Comparison of ENCODE assay signal across 13 cellular contexts in the genomic region with DNA sequence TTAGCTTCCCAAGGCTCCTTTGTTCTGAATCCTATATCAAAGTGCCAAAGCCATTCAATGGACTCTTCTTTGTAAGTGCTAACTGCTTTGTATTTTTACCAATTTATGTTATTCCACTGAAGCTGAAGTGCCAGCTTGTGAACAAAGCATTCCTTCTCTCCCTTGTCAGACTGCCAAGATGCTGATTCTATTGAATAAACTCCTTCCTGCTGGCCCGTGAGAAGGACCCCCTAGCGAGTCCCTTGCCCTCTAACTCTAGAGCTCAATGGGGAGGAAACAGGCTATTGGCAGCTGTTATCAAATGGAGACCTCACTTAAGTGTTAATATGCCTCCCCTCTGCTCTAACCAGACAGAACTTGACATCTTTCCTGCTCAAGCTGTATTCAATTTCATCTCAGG.
DNase-seq lines count a peak whose midpoint lies in the region; ATAC-seq and TF ChIP-seq lines count a peak whose summit lies in the region.
"Had no signal": no experiment of that assay in that cellular context is flagged by ENCODE, and none has a peak within 500 bp of the region (broad histone marks: within the 10 kb centered on the region; RNA-seq: fewer than 3 reads in every experiment).

No MANE protein-coding gene starts in this region.

- no peak for ATAC-seq in GM18873 (IDR thresholded peaks at IDR 0.05; ENCODE audit: low FRiP score, unreplicated experiment)

- TF ChIP-seq EP300 in Ishikawa (IDR thresholded peaks at IDR 0.05; ENCODE audit: borderline replicate concordance) = peak; percentile 88

- H3K27me3 Mint-ChIP-seq in mesothelial cell of epicardium (ENCODE audit: low read depth) = no peaks in the 10 kb centered on the region
- H3K27me3 Mint-ChIP-seq: stimulated activated naive CD8-positive, alpha-beta T cell treated with anti-CD3 and anti-CD28 coated beads, Interleukin-15, Interleukin-2, amounts not matched to agents 100 ng/mL and 50 ng/mL, for 24 hours had no signal

- DNase-seq in NCI-H345 (lab: John Stamatoyannopoulos, UW) (peak; percentile 77), globus pallidus (ENCODE audit: low spot score) (peak; percentile 61), pons (ENCODE audit: low spot score) (peak; percentile 66), mesothelial cell of epicardium (ENCODE audit: low spot score in 2 of 2, unreplicated experiment in 2 of 2) (no peak)
- DNase-seq in stimulated activated CD4-positive, alpha-beta T cell treated with anti-CD3 and anti-CD28 coated beads, Interleukin-4, amount 100 ng/mL, for 1 hour = no peak
- DNase-seq: activated gamma-delta T cell treated with Interleukin-2 at 50 U/mL for 16 hours, DMS79 treated with DMSO at 0.1 percent for 48 hours, NCI-H774, RPMI8226, T-helper 1 cell had no signal

- no peak overlapping the region for H3K4me3 Mint-ChIP-seq in mesothelial cell of epicardium
- H3K4me3 Mint-ChIP-seq: stimulated activated naive CD8-positive, alpha-beta T cell treated with anti-CD3 and anti-CD28 coated beads, Interleukin-15, Interleukin-2, amounts not matched to agents 100 ng/mL and 50 ng/mL, for 24 hours had no signal

- no peaks in the 10 kb centered on the region for H3K4me1 Mint-ChIP-seq in mesothelial cell of epicardium

- peaks cover 35% of the 10 kb centered on the region for H3K9me3 Mint-ChIP-seq in mesothelial cell of epicardium

- no peak overlapping the region for H3K27ac Mint-ChIP-seq in mesothelial cell of epicardium
- H3K27ac Mint-ChIP-seq: stimulated activated naive CD8-positive, alpha-beta T cell treated with anti-CD3 and anti-CD28 coated beads, Interleukin-15, Interleukin-2, amounts not matched to agents 100 ng/mL and 50 ng/mL, for 24 hours had no signal

- H3K36me3 Mint-ChIP-seq in mesothelial cell of epicardium = peaks cover 6% of the 10 kb centered on the region

- no peak for TF ChIP-seq CTCF in mesothelial cell of epicardium (IDR thresholded peaks at IDR 0.05; ENCODE audit: unreplicated experiment)

- 0 out of 2 replicates have a peak, but pooled peaks have one; percentile 2 for TF ChIP-seq RAD21 in Ishikawa (IDR thresholded peaks at IDR 0.05; ENCODE audit: low read depth)

TF ChIP-seq in Ishikawa, 13 proteins besides CTCF, POLR2A, EP300 and RAD21:
- TF ChIP-seq TAF1 (IDR thresholded peaks at IDR 0.05; ENCODE audit: low read depth) = no peak
- peak; percentile 87 for TF ChIP-seq TEAD4 (IDR thresholded peaks at IDR 0.05)
- peak; percentile 74; the same call in 1 of the 2 replicates for TF ChIP-seq FOXM1 (IDR thresholded peaks at IDR 0.05; ENCODE audit: borderline replicate concordance, low read depth)
- peak; percentile 94 for TF ChIP-seq NFIC (IDR thresholded peaks at IDR 0.05)
- no peak for TF ChIP-seq CEBPB (IDR thresholded peaks at IDR 0.05)
- TF ChIP-seq TCF12 (IDR thresholded peaks at IDR 0.05; ENCODE audit: low read depth) = peak; percentile 88
TF ChIP-seq in Ishikawa: peak in this region for 4.

Comparison
In these comparisons a context has a peak if more than half of its experiments do, and no peak if none do; other contexts are left out.
1. DNase-seq: peak in NCI-H345 (single experiment), globus pallidus (single experiment) and pons (single experiment); none in mesothelial cell of epicardium (0 of 2) and stimulated activated CD4-positive, alpha-beta T cell treated with anti-CD3 and anti-CD28 coated beads, Interleukin-4, amount 100 ng/mL, for 1 hour (single experiment).